21 cellular contexts compared by ENCODE assay signal in the genomic region with DNA sequence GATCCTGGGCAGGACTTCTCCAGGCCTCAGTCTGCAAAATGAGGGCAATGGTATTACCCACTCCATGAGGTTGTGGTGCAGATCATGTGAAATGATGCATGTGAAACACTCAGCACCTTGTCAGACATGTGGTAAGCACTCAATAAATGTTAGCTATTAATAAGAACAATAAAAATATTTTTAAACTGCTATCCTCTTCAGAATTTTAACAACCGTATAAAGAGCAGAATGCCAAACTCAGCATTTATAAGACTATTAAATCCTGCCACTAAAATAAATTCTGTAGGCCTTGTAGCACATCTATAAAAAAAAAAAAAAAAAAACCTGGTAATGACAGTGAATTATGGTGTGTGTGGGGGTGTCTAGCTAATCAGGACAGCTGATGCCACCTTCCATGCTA.
"Had no signal": no experiment of that assay in that cellular context is flagged by ENCODE, and none has a peak within 500 bp of the region (broad histone marks: within the 10 kb centered on the region; RNA-seq: fewer than 3 reads in every experiment).

No MANE protein-coding gene starts in this region.

- H3K27ac ChIP-seq: left ventricle myocardium inferior, parathyroid adenoma, right atrium auricular region, right lobe of liver, stomach, testis, tibial artery, upper lobe of right lung, uterus had no signal

- DNase-seq: hippocampal formation; left ventricle myocardium inferior; mesendoderm; midbrain; mucosa of descending colon; naive thymus-derived CD4-positive, alpha-beta T cell; right lobe of liver; stimulated activated CD4-positive, alpha-beta T cell treated with anti-CD3 and anti-CD28 coated beads, Interleukin-2, amount 100 ng/mL, for 24 hours; stimulated activated CD4-positive, alpha-beta T cell treated with anti-CD3 and anti-CD28 coated beads, Interleukin-4, amount 100 ng/mL, for 1 hour; stimulated activated naive B cell treated with anti-CD40 and anti-IgM and Interleukin-4, amounts not matched to agents 10 μg/mL and 1 μg/mL and 100 μg/mL, for 72 hours; stimulated activated naive CD8-positive, alpha-beta T cell treated with anti-CD3 and anti-CD28 coated beads, Interleukin-15, Interleukin-2, amounts not matched to agents 100 U/mL and 50 U/mL, for 24 hours; stomach; testis; tibial artery; upper lobe of right lung; uterus had no signal

- H3K36me3 Mint-ChIP-seq: naive thymus-derived CD4-positive, alpha-beta T cell; natural killer cell treated with Interleukin-12 subunit alpha and Interleukin-12 subunit beta and Interleukin-15 and Interleukin-18, amount 100 ng/mL, for 72 hours; stimulated activated naive B cell treated with anti-CD40 and anti-IgM and Interleukin-4, amounts not matched to agents 10 μg/mL and 1 μg/mL and 100 μg/mL, for 72 hours had no signal

- H3K9me3 Mint-ChIP-seq: natural killer cell treated with Interleukin-12 subunit alpha and Interleukin-12 subunit beta and Interleukin-15 and Interleukin-18, amount 100 ng/mL, for 72 hours; stimulated activated naive B cell treated with anti-CD40 and anti-IgM and Interleukin-4, amounts not matched to agents 10 μg/mL and 1 μg/mL and 100 μg/mL, for 72 hours had no signal

- H3K4me1 Mint-ChIP-seq: naive thymus-derived CD4-positive, alpha-beta T cell; stimulated activated naive B cell treated with anti-CD40 and anti-IgM and Interleukin-4, amounts not matched to agents 10 μg/mL and 1 μg/mL and 100 μg/mL, for 72 hours had no signal

- H3K4me3 ChIP-seq: left ventricle myocardium inferior, lung, mucosa of descending colon, right atrium auricular region, right lobe of liver, smooth muscle cell, stomach, testis, tibial artery, upper lobe of right lung, uterus had no signal

- H3K4me3 Mint-ChIP-seq: naive thymus-derived CD4-positive, alpha-beta T cell; natural killer cell treated with Interleukin-12 subunit alpha and Interleukin-12 subunit beta and Interleukin-15 and Interleukin-18, amount 100 ng/mL, for 72 hours; stimulated activated naive B cell treated with anti-CD40 and anti-IgM and Interleukin-4, amounts not matched to agents 10 μg/mL and 1 μg/mL and 100 μg/mL, for 72 hours had no signal

- H3K27ac Mint-ChIP-seq: naive thymus-derived CD4-positive, alpha-beta T cell; natural killer cell treated with Interleukin-12 subunit alpha and Interleukin-12 subunit beta and Interleukin-15 and Interleukin-18, amount 100 ng/mL, for 72 hours; stimulated activated naive B cell treated with anti-CD40 and anti-IgM and Interleukin-4, amounts not matched to agents 10 μg/mL and 1 μg/mL and 100 μg/mL, for 72 hours had no signal
